8 cellular contexts compared by ENCODE assay signal in genomic region chr17:73369817-73370490, GRCh38. TPM values are rescaled to one million over a fixed set of nuclear protein-coding genes. Genes with fewer than 3 reads are reported as not detected.
DNase-seq lines count a peak whose midpoint lies in the region; ATAC-seq and TF ChIP-seq lines count a peak whose summit lies in the region.
"Not testable (repeated sequence)": the region's sequence is repeated elsewhere in the genome, so short reads cannot be mapped to it uniquely, and the experiment has no call there.

No MANE protein-coding gene starts in this region.

- not testable (repeated sequence) for TF ChIP-seq EP300 in stomach (IDR thresholded peaks at IDR 0.05)

- not testable (repeated sequence) for H3K36me3 ChIP-seq in stomach

- H3K4me3 ChIP-seq in stomach = not testable (repeated sequence)

- not testable (repeated sequence) for H3K9me3 ChIP-seq in stomach

- peak; percentile 50 for ATAC-seq in HG02610 (IDR thresholded peaks at IDR 0.05; ENCODE audit: unreplicated experiment)
- ATAC-seq in omental fat pad (ENCODE audit: low FRiP score) = peak; percentile 76

- TF ChIP-seq CTCF in omental fat pad (IDR thresholded peaks at IDR 0.05) (peak in 2 of 3 donors; percentile 78 to 91), stomach (IDR thresholded peaks at IDR 0.05) (peak in 6 of 7 experiments; percentile 88 to 98 (median 95))

- H3K4me1 ChIP-seq in stomach = peaks cover 0 to 14% (median 6%) of the 10 kb centered on the region in 4 donors

- DNase-seq in DMS53 (lab: John Stamatoyannopoulos, UW) (peak; percentile 87), NCI-H2107 treated with DMSO at 0.1 percent for 48 hours (lab: John Stamatoyannopoulos, UW; ENCODE audit: unreplicated experiment) (peak; percentile 61), T-helper 9 cell (peak; percentile 77), glomerular endothelial cell (ENCODE audit: extremely low read depth, low read depth, low spot score) (peak; percentile 23), omental fat pad (ENCODE audit: low spot score) (peak; percentile 82), stomach (peak; percentile 92)
- peak; percentile 51 for DNase-seq in activated naive CD8-positive, alpha-beta T cell treated with anti-CD3 and anti-CD28 coated beads, Interleukin-2, amount 50 U/mL, for 16 hours (ENCODE audit: low read depth, low spot score)

- 31 to 34% (median 31%) methylated on average over 14 of the region's 14 CpGs for WGBS in stomach, 5 donors

- not testable (repeated sequence) for H3K27me3 ChIP-seq in stomach

- not testable (repeated sequence) for H3K27ac ChIP-seq in stomach

- intact Hi-C loops in stomach (cut with DNase I; ENCODE audit: low total_unique reads) = loop anchor here (2.0 kb wide), 1 partner anchor 113 kb away; no protein-coding TSS in a partner anchor

- not testable (repeated sequence) for TF ChIP-seq POLR2A in stomach (IDR thresholded peaks at IDR 0.05)

RNA-seq across cellular contexts. Expression of gene CDC42EP4, which starts 58.2 kb away (rescaled TPM):
- 25.0 and 36.8 TPM in 2 replicates for total RNA-seq in glomerular endothelial cell
- 100 to 1,000 TPM; 137 to 224 (median 181) TPM for total RNA-seq in omental fat pad
- 10 to 100 TPM; 44.6 to 93.3 (median 68.9) TPM for total RNA-seq in stomach
- 10 to 100 TPM; 23.2 to 38.3 (median 25.7) TPM for polyA plus RNA-seq in stomach

Comparison
In these comparisons a context has a peak if more than half of its experiments do, and no peak if none do; other contexts are left out.
1. DNase-seq: peak in every context shown above with its lines; median percentile 92 in stomach; 87 in DMS53; 82 in omental fat pad; 77 in T-helper 9 cell; 61 in NCI-H2107 treated with DMSO at 0.1 percent for 48 hours; 51 in activated naive CD8-positive, alpha-beta T cell treated with anti-CD3 and anti-CD28 coated beads, Interleukin-2, amount 50 U/mL, for 16 hours; 23 in glomerular endothelial cell.